ENCODE assay signal across 10 cellular contexts in genomic region chr2:238127165-238128060, GRCh38. TPM values are rescaled to one million over a fixed set of nuclear protein-coding genes. Genes with fewer than 3 reads are reported as not detected.
DNase-seq lines count a peak whose midpoint lies in the region; ATAC-seq, FAIRE-seq and TF ChIP-seq lines count a peak whose summit lies in the region.
"Had no signal": no experiment of that assay in that cellular context is flagged by ENCODE, and none has a peak within 500 bp of the region (broad histone marks: within the 10 kb centered on the region; RNA-seq: fewer than 3 reads in every experiment).

No MANE protein-coding gene starts in this region.

- H3K27me3 Mint-ChIP-seq in Calu3 (ENCODE audit: unreplicated experiment) (no peaks in the 10 kb centered on the region), neural crest cell (ENCODE audit: low read depth) (no peaks in the 10 kb centered on the region)

- no peak overlapping the region for H2AFZ ChIP-seq in H1 (ENCODE audit: low read length)

- POLR2A ChIA-PET in H1 (lab: Charles Lee; ENCODE audit: partially characterized antibody), result interaction anchor here (1.4 kb wide), 1 partner anchor 33 kb away, joined by 5 read pairs; no protein-coding TSS in a partner anchor

- ATAC-seq in HG02981 (IDR thresholded peaks at IDR 0.05; ENCODE audit: unreplicated experiment), result peak; percentile 58
- ATAC-seq in HG02938 (IDR thresholded peaks at IDR 0.05; ENCODE audit: unreplicated experiment), result no peak

- WGBS in H1 (ENCODE audit: extremely low coverage in 1 of 2, insufficient coverage in 1 of 2, insufficient read length in 1 of 2, insufficient replicate concordance in 2 of 2, low coverage in 1 of 2, low lambda C conversion rate in 2 of 2, missing lambda C conversion rate in 1 of 2), 2 experiments, result 80% methylated on average over 20 of the region's 36 CpGs; no CpG with 5 or more reads in 1 of the 2 experiments

- peaks cover 0 to 14% of the 10 kb centered on the region in 2 experiments for H4K20me1 ChIP-seq in H1 (replicated peaks in 1 of 2; ENCODE audit: control insufficient read depth in 1 of 2, insufficient read depth in 2 of 2, low read length in 2 of 2)

- peaks cover 15% of the 10 kb centered on the region for H3K23me2 ChIP-seq in H1 (ENCODE audit: low read depth, low read length)

- H4K5ac ChIP-seq in H1 (ENCODE audit: insufficient read length, low read depth, low read length), result no peak overlapping the region

- intact Hi-C loops in Calu3 (cut with micrococcal nuclease; ENCODE audit: unreplicated experiment), result no loop called here

- 0 out of 2 replicates have a peak overlapping the region, but pooled peaks have one; percentile 27 for H2BK12ac ChIP-seq in H1 (ENCODE audit: low read depth, low read length)

- DNase-seq in Calu3 (peak; percentile 57), H1 (ENCODE audit: low read depth in 1 of 2, low spot score in 2 of 2) (no peak), neural crest cell (ENCODE audit: low read depth, low spot score) (no peak), caudate nucleus (lab: John Stamatoyannopoulos, UW) (no peak), cerebellar nuclear complex (lab: John Stamatoyannopoulos, UW) (no peak)
- no peak for DNase-seq in activated CD8-positive, alpha-beta memory T cell treated with anti-CD3 and anti-CD28 coated beads, Interleukin-2, amount 50 U/mL, for 4 hours

- H3K56ac ChIP-seq in H1 (replicated peaks; ENCODE audit: insufficient read length, low read depth, low read length), result peak overlapping the region; percentile 69

- no peaks in the 10 kb centered on the region for H3K79me2 ChIP-seq in H1 (ENCODE audit: control insufficient read depth in 1 of 2, insufficient read depth in 2 of 2, low read length in 2 of 2)

- H3K27ac Mint-ChIP-seq in Calu3 (ENCODE audit: unreplicated experiment) (no peak overlapping the region), neural crest cell (ENCODE audit: unreplicated experiment) (peak overlapping the region; percentile 30)

- H2BK20ac ChIP-seq in H1 (ENCODE audit: low read length), result no peak overlapping the region

- BruUV-seq in Calu3 (replicated peaks; lab: Mats Ljungman, UMichigan), result no TSS peak

- CTCF ChIA-PET in Calu3 (lab: Charles Lee), result interaction anchor here (0.5 to 0.7 kb wide), 3 partner anchors 72 to 269 kb away, joined by 3 to 7 read pairs (median 4); no protein-coding TSS in a partner anchor
- CTCF ChIA-PET in H1 (lab: Charles Lee; ENCODE audit: partially characterized antibody), result interaction anchor here (0.8 to 5.3 kb wide), 9 partner anchors 10 to 203 kb away, joined by 3 to 41 read pairs (median 4); partner anchors contain the start of gene KLHL30

- TF ChIP-seq CTCF in Calu3 (IDR thresholded peaks at IDR 0.05; ENCODE audit: unreplicated experiment) (no peak), H1 (IDR thresholded peaks at IDR 0.05; ENCODE audit: control extremely low read depth in 1 of 3, insufficient read depth in 1 of 3, low read depth in 1 of 3, low read length in 3 of 3) (no peak), neural crest cell (conservative IDR thresholded peaks at IDR 0.05) (no peak)

- no peak; a peak in 1 of 4 replicates for TF ChIP-seq RAD21 in H1 (IDR thresholded peaks at IDR 0.05 in 1 of 2, conservative IDR thresholded peaks at IDR 0.05 in 1 of 2; ENCODE audit: low read depth in 2 of 2, low read length in 2 of 2)

- no peak overlapping the region for H3K4me3 ChIP-seq in H1 (ENCODE audit: extremely low read depth in 1 of 4, insufficient read depth in 2 of 4, low read depth in 3 of 4, low read length in 4 of 4)

- no peaks in the 10 kb centered on the region; a peak in 1 of 8 replicates for H3K36me3 ChIP-seq in H1 (ENCODE audit: control insufficient read depth in 2 of 4, insufficient read depth in 4 of 4, low read length in 3 of 4)
- H3K36me3 ChIP-seq: uterus had no signal

- H3K4me3 Mint-ChIP-seq in Calu3 (ENCODE audit: low read depth, unreplicated experiment) (no peak overlapping the region), neural crest cell (no peak overlapping the region)

- H3K9ac ChIP-seq in H1 (replicated peaks in 1 of 4; ENCODE audit: extremely low read depth in 1 of 4, low read depth in 3 of 4, low read length in 3 of 4), result no peak overlapping the region

- no peaks in the 10 kb centered on the region for H3K79me1 ChIP-seq in H1 (ENCODE audit: low read depth, low read length)

- H3K27me3 ChIP-seq in H1 (replicated peaks in 1 of 4; ENCODE audit: control insufficient read depth in 3 of 4, extremely low read depth in 1 of 4, insufficient read depth in 3 of 4, low read length in 3 of 4), result no peaks in the 10 kb centered on the region
- H3K27me3 ChIP-seq: uterus had no signal

- H3K14ac ChIP-seq in H1 (ENCODE audit: insufficient read length), result no peak overlapping the region

- peak overlapping the region; percentile 78 for H3K4ac ChIP-seq in H1 (replicated peaks; ENCODE audit: insufficient read length, low read depth, low read length)

- H3K36me3 Mint-ChIP-seq in Calu3 (ENCODE audit: insufficient read depth, unreplicated experiment) (no peaks in the 10 kb centered on the region), neural crest cell (ENCODE audit: low read depth) (no peaks in the 10 kb centered on the region)

- H2BK120ac ChIP-seq in H1 (replicated peaks; ENCODE audit: low read depth, low read length), result no peak overlapping the region

- H2BK15ac ChIP-seq in H1 (ENCODE audit: low read length), result peak overlapping the region; percentile 48

- H3K4me1 Mint-ChIP-seq in Calu3 (ENCODE audit: low read depth, unreplicated experiment) (no peaks in the 10 kb centered on the region), neural crest cell (no peaks in the 10 kb centered on the region)

- FAIRE-seq in H1 (lab: Jason Lieb, UNC), result no peak

- H4K91ac ChIP-seq in H1 (replicated peaks; ENCODE audit: insufficient read length, low read length), result peak overlapping the region; percentile 95

- H2AK5ac ChIP-seq in H1 (ENCODE audit: low read depth, low read length), result peak overlapping the region; percentile 69; the same call in 1 of the 2 replicates

- no peak overlapping the region for H3K23ac ChIP-seq in H1 (ENCODE audit: insufficient read length)

- no peak overlapping the region for H4K8ac ChIP-seq in H1 (ENCODE audit: extremely low read depth, insufficient read depth, low read length)

- TF ChIP-seq POLR2A in H1 (IDR thresholded peaks at IDR 0.05; ENCODE audit: control extremely low read depth in 1 of 2, low read depth in 2 of 2, low read length in 2 of 2), result no peak

- H3K9me3 ChIP-seq in H1 (ENCODE audit: insufficient read depth in 2 of 2, low read depth in 1 of 2, low read length in 1 of 2), result 0 out of 4 replicates have a peak, but pooled peaks cover 0 to 4% of the 10 kb centered on the region in 2 experiments
- H3K9me3 ChIP-seq: uterus had no signal

- H2BK5ac ChIP-seq in H1 (ENCODE audit: low read depth, low read length), result no peak overlapping the region

- H3K4me1 ChIP-seq in H1 (replicated peaks in 1 of 4; ENCODE audit: control insufficient read depth in 3 of 4, insufficient read depth in 4 of 4, low read length in 3 of 4), result peaks cover 0 to 13% (median 0%) of the 10 kb centered on the region in 4 experiments; a peak in 2 of 7 replicates
- H3K4me1 ChIP-seq: uterus had no signal

- TF ChIP-seq EP300 in H1 (IDR thresholded peaks at IDR 0.05; ENCODE audit: borderline replicate concordance in 1 of 2, low read depth in 2 of 2, low read length in 2 of 2), result no peak

- no peak overlapping the region; the same call in 1 of the 2 replicates for H3K18ac ChIP-seq in H1 (ENCODE audit: extremely low read depth, low read length)

- H3K27ac ChIP-seq in H1 (ENCODE audit: low read depth, low read length) (no peak overlapping the region), caudate nucleus (ENCODE audit: low read depth, low read length) (no peak overlapping the region)

- H3K9me3 Mint-ChIP-seq in Calu3 (ENCODE audit: low read depth, unreplicated experiment) (no peaks in the 10 kb centered on the region), neural crest cell (no peaks in the 10 kb centered on the region)

- peak overlapping the region in 1 of 2 experiments; percentile 9; a peak in 1 of 4 replicates for H3K4me2 ChIP-seq in H1 (ENCODE audit: insufficient read depth in 1 of 2, low read depth in 2 of 2, low read length in 2 of 2)

RNA-seq across cellular contexts. Expression of gene KLHL30, which starts 11.1 kb away (rescaled TPM):
- total RNA-seq in Calu3 (2022) (0.64 and 1.3 TPM in 2 replicates), neural crest cell (0.23 and 0.25 TPM in 2 replicates)
- total RNA-seq in H1 (2021; fragmentation: NEBNext Ultra II Directional; extraction: Animal tissue kit (Norgen Biotek cat#: 25700)), result 0.08 TPM in 1 of 2 replicates, not detected in the other
- polyA plus RNA-seq in H1 (2011; rRNA removed), result 0.03 TPM in 1 of 2 replicates, not detected in the other
- 0.01 TPM for polyA plus RNA-seq in H1 (2011; cell fraction: cytosol; rRNA removed)
- polyA plus RNA-seq in H1 (2011; cell fraction: nucleus; rRNA removed), result 0.07 TPM
- polyA plus RNA-seq in H1 (2012, experiment 1 of 2), result not detected in 4 replicates
- not detected for polyA plus RNA-seq in H1 (2012, experiment 2 of 2)
- polyA plus RNA-seq in H1 (2013, experiment 1 of 2), result not detected
- polyA plus RNA-seq in H1 (2013, experiment 2 of 2), result not detected
- polyA minus RNA-seq in H1 (2011; rRNA and poly(A)+ RNA removed), result not detected in 2 replicates
- not detected for polyA minus RNA-seq in H1 (2011; cell fraction: cytosol; rRNA and poly(A)+ RNA removed)
- not detected for polyA minus RNA-seq in H1 (2011; cell fraction: nucleus; rRNA and poly(A)+ RNA removed)
- total RNA-seq: M059J had no signal

RNA-seq across cellular contexts. Expression of gene ESPNL, which starts 27.3 kb away (rescaled TPM):
- 0.19 and 0.61 TPM in 2 replicates for total RNA-seq in Calu3 (2022)
- total RNA-seq in H1 (2021; fragmentation: NEBNext Ultra II Directional; extraction: Animal tissue kit (Norgen Biotek cat#: 25700)), result 1.3 and 1.8 TPM in 2 replicates
- polyA plus RNA-seq in H1 (2011; rRNA removed), result 0.68 and 1.6 TPM in 2 replicates
- 1.3 TPM for polyA plus RNA-seq in H1 (2011; cell fraction: cytosol; rRNA removed)
- 2.8 TPM for polyA plus RNA-seq in H1 (2011; cell fraction: nucleus; rRNA removed)
- polyA plus RNA-seq in H1 (2012, experiment 1 of 2), result 0.54 to 1.2 TPM (median 0.82 TPM) in 4 replicates
- 0.66 TPM for polyA plus RNA-seq in H1 (2012, experiment 2 of 2)
- polyA plus RNA-seq in H1 (2013, experiment 1 of 2), result 0.75 TPM
- 0.64 TPM for polyA plus RNA-seq in H1 (2013, experiment 2 of 2)
- 0.15 and 0.60 TPM in 2 replicates for polyA minus RNA-seq in H1 (2011; rRNA and poly(A)+ RNA removed)
- 0.73 TPM for polyA minus RNA-seq in H1 (2011; cell fraction: cytosol; rRNA and poly(A)+ RNA removed)
- 1.2 TPM for polyA minus RNA-seq in H1 (2011; cell fraction: nucleus; rRNA and poly(A)+ RNA removed)
- 0.16 and 0.40 TPM in 2 replicates for total RNA-seq in neural crest cell
- total RNA-seq: M059J had no signal

RNA-seq across cellular contexts. Expression of gene ERFE, which starts 31.4 kb away (rescaled TPM):
- 2.4 and 4.0 TPM in 2 replicates for total RNA-seq in Calu3 (2022)
- 1.8 and 2.5 TPM in 2 replicates for total RNA-seq in H1 (2021; fragmentation: NEBNext Ultra II Directional; extraction: Animal tissue kit (Norgen Biotek cat#: 25700))
- polyA plus RNA-seq in H1 (2011; rRNA removed), result 3.6 and 5.1 TPM in 2 replicates
- 4.8 TPM for polyA plus RNA-seq in H1 (2011; cell fraction: cytosol; rRNA removed)
- polyA plus RNA-seq in H1 (2011; cell fraction: nucleus; rRNA removed), result 10.3 TPM
- polyA plus RNA-seq in H1 (2012, experiment 1 of 2), result 2.8 to 3.5 TPM (median 2.8 TPM) in 4 replicates
- polyA plus RNA-seq in H1 (2012, experiment 2 of 2), result 3.2 TPM
- 3.1 TPM for polyA plus RNA-seq in H1 (2013, experiment 1 of 2)
- polyA plus RNA-seq in H1 (2013, experiment 2 of 2), result 2.8 TPM
- polyA minus RNA-seq in H1 (2011; rRNA and poly(A)+ RNA removed), result 1.1 and 1.3 TPM in 2 replicates
- 2.8 TPM for polyA minus RNA-seq in H1 (2011; cell fraction: cytosol; rRNA and poly(A)+ RNA removed)
- polyA minus RNA-seq in H1 (2011; cell fraction: nucleus; rRNA and poly(A)+ RNA removed), result 1.4 TPM
- 2.6 and 2.8 TPM in 2 replicates for total RNA-seq in neural crest cell
